9 cellular contexts compared by ENCODE assay signal in genomic region chr3:53748512-53749271, GRCh38.
DNase-seq lines count a peak whose midpoint lies in the region; ATAC-seq and TF ChIP-seq lines count a peak whose summit lies in the region.
"Had no signal": no experiment of that assay in that cellular context is flagged by ENCODE, and none has a peak within 500 bp of the region (broad histone marks: within the 10 kb centered on the region; RNA-seq: fewer than 3 reads in every experiment).

No MANE protein-coding gene starts in this region.

- H3K27ac ChIP-seq in muscle layer of duodenum (ENCODE audit: low read length) (peak overlapping the region; percentile 52), gastrocnemius medialis (no peak overlapping the region)
- H3K27ac ChIP-seq: GM23248 had no signal

- H3K9me3 ChIP-seq in muscle layer of duodenum (ENCODE audit: control insufficient read depth in 1 of 2, low read length in 2 of 2) (no peaks in the 10 kb centered on the region), gastrocnemius medialis (no peaks in the 10 kb centered on the region)

- in situ Hi-C loops in GM18951 (cut with MboI; ENCODE audit: low sequenced_read_pairs, unreplicated experiment) (no loop called here), gastrocnemius medialis (cut with MboI; ENCODE audit: low sequenced_read_pairs in 4 of 4) (no loop called here)

- ATAC-seq in HG02623 (IDR thresholded peaks at IDR 0.05; ENCODE audit: unreplicated experiment) (peak; percentile 90), gastrocnemius medialis (no peak)

- no peaks in the 10 kb centered on the region for H3K4me1 ChIP-seq in muscle layer of duodenum (ENCODE audit: control insufficient read depth in 1 of 2, insufficient read depth in 2 of 2, low read length in 2 of 2)
- no peaks in the 10 kb centered on the region for H3K4me1 ChIP-seq in gastrocnemius medialis

- peak; percentile 40 for TF ChIP-seq POLR2A in GM18951 (IDR thresholded peaks at IDR 0.05; ENCODE audit: extremely low read depth, insufficient read depth, insufficient read length)
- no peak for TF ChIP-seq POLR2A in gastrocnemius medialis (IDR thresholded peaks at IDR 0.05)

- no peak overlapping the region for H3K4me3 ChIP-seq in muscle layer of duodenum (ENCODE audit: low read depth in 1 of 2, low read length in 2 of 2)
- H3K4me3 ChIP-seq in gastrocnemius medialis, result no peak overlapping the region
- H3K4me3 ChIP-seq: GM23248 had no signal

- H3K36me3 ChIP-seq in muscle layer of duodenum (ENCODE audit: control insufficient read depth in 1 of 2, insufficient read depth in 2 of 2, low read length in 2 of 2) (peaks cover 4 to 13% of the 10 kb centered on the region in 2 donors), gastrocnemius medialis (no peaks in the 10 kb centered on the region)

- DNase-seq in MV-4-11 (lab: John Stamatoyannopoulos, UW) (peak; percentile 97), NCI-H146 (lab: John Stamatoyannopoulos, UW) (no peak), gastrocnemius medialis (no peak), H4 (ENCODE audit: low spot score) (no peak)
- DNase-seq in activated effector memory CD4-positive, alpha-beta T cell treated with Interleukin-2 at 50 U/mL for 16 hours, result no peak
- DNase-seq: GM23248 had no signal

- H3K27me3 ChIP-seq in muscle layer of duodenum (ENCODE audit: low read depth, low read length), result no peaks in the 10 kb centered on the region
- H3K27me3 ChIP-seq in gastrocnemius medialis, result no peaks in the 10 kb centered on the region

- intact Hi-C loops in gastrocnemius medialis (cut with DNase I; ENCODE audit: low total_unique reads), result no loop called here

- no peak for TF ChIP-seq CTCF in gastrocnemius medialis (IDR thresholded peaks at IDR 0.05 in 4 of 5, conservative IDR thresholded peaks at IDR 0.05 in 1 of 5)
